ENCODE assay signal across 25 cellular contexts in genomic region chr10:91987397-91988037, GRCh38.
DNase-seq lines count a peak whose midpoint lies in the region; ATAC-seq, FAIRE-seq and TF ChIP-seq lines count a peak whose summit lies in the region.
"Had no signal": no experiment of that assay in that cellular context is flagged by ENCODE, and none has a peak within 500 bp of the region (broad histone marks: within the 10 kb centered on the region; RNA-seq: fewer than 3 reads in every experiment).

No MANE protein-coding gene starts in this region.

- intact Hi-C loops in CD4-positive, alpha-beta memory T cell (cut with micrococcal nuclease), result no loop called here
- intact Hi-C loops in left lung (cut with DNase I), result no loop called here
- intact Hi-C loops in aorta (cut with DNase I), result no loop called here

- ATAC-seq in activated naive CD8-positive, alpha-beta T cell treated with anti-CD3 and anti-CD28 coated beads, Interleukin-2, amount 50 U/mL, for 24 hours, result no peak
- ATAC-seq in left lung, result peak; percentile 56
- no peak for ATAC-seq in aorta (ENCODE audit: low FRiP score)
- ATAC-seq: foreskin keratinocyte had no signal

- no peak for TF ChIP-seq POLR2A in H54 (IDR thresholded peaks at IDR 0.05; ENCODE audit: low read depth, low read length)

- no peaks in the 10 kb centered on the region for H3K9me3 ChIP-seq in CD4-positive, alpha-beta memory T cell (ENCODE audit: control insufficient read depth in 1 of 2, low read length in 2 of 2)
- H3K9me3 ChIP-seq in left lung (no peaks in the 10 kb centered on the region), aorta (ENCODE audit: control insufficient read depth, low read length) (no peaks in the 10 kb centered on the region), endodermal cell (ENCODE audit: control insufficient read depth, low read length) (no peaks in the 10 kb centered on the region)
- H3K9me3 ChIP-seq: transverse colon had no signal

- no peaks in the 10 kb centered on the region for H3K27me3 Mint-ChIP-seq in CD4-positive, alpha-beta memory T cell
- H3K27me3 Mint-ChIP-seq in activated naive CD8-positive, alpha-beta T cell treated with anti-CD3 and anti-CD28 coated beads, Interleukin-2, amount 50 U/mL, for 24 hours, result no peaks in the 10 kb centered on the region
- H3K27me3 Mint-ChIP-seq in endodermal cell (ENCODE audit: insufficient read depth), result no peaks in the 10 kb centered on the region
- H3K27me3 Mint-ChIP-seq: activated B cell treated with CpG ODN at 0.5 μM for 24 hours; activated CD4-positive, alpha-beta memory T cell treated with anti-CD3 and anti-CD28 coated beads, Interleukin-2, amount 10 ng/mL, durations not matched to agents 7 days and 5 days; CD4-positive, CD25-positive, alpha-beta regulatory T cell had no signal

- H3K27ac Mint-ChIP-seq in CD4-positive, alpha-beta memory T cell, result peak overlapping the region in 5 of 7 donors; percentile 8 to 65 (median 41)
- peak overlapping the region; percentile 34 for H3K27ac Mint-ChIP-seq in activated naive CD8-positive, alpha-beta T cell treated with anti-CD3 and anti-CD28 coated beads, Interleukin-2, amount 50 U/mL, for 24 hours
- H3K27ac Mint-ChIP-seq in endodermal cell, result no peak overlapping the region
- H3K27ac Mint-ChIP-seq: activated B cell treated with CpG ODN at 0.5 μM for 24 hours; activated CD4-positive, alpha-beta memory T cell treated with anti-CD3 and anti-CD28 coated beads, Interleukin-2, amount 10 ng/mL, durations not matched to agents 7 days and 5 days; mesothelial cell of epicardium; nephron had no signal

- no peaks in the 10 kb centered on the region for H3K9me3 Mint-ChIP-seq in CD4-positive, alpha-beta memory T cell
- no peaks in the 10 kb centered on the region for H3K9me3 Mint-ChIP-seq in activated naive CD8-positive, alpha-beta T cell treated with anti-CD3 and anti-CD28 coated beads, Interleukin-2, amount 50 U/mL, for 24 hours
- H3K9me3 Mint-ChIP-seq in endodermal cell, result no peaks in the 10 kb centered on the region
- H3K9me3 Mint-ChIP-seq: activated B cell treated with CpG ODN at 0.5 μM for 24 hours; CD4-positive, CD25-positive, alpha-beta regulatory T cell; nephron had no signal

- no peaks in the 10 kb centered on the region for H3K4me1 ChIP-seq in CD4-positive, alpha-beta memory T cell (ENCODE audit: insufficient read depth, low read length)
- H3K4me1 ChIP-seq in left lung, result no peaks in the 10 kb centered on the region
- H3K4me1 ChIP-seq in aorta (ENCODE audit: control insufficient read depth in 1 of 2, insufficient read depth in 2 of 2, low read length in 2 of 2), result no peaks in the 10 kb centered on the region
- H3K4me1 ChIP-seq in endodermal cell (ENCODE audit: control insufficient read depth, insufficient read depth, low read length), result no peaks in the 10 kb centered on the region
- H3K4me1 ChIP-seq: foreskin keratinocyte had no signal

- no peak overlapping the region for H3K27ac ChIP-seq in CD4-positive, alpha-beta memory T cell (ENCODE audit: low read depth, low read length)
- H3K27ac ChIP-seq in left lung (no peak overlapping the region), aorta (ENCODE audit: low read depth in 1 of 2, low read length in 2 of 2) (no peak overlapping the region), endodermal cell (ENCODE audit: low read depth, low read length) (no peak overlapping the region)
- H3K27ac ChIP-seq: dorsolateral prefrontal cortex, epithelial cell of prostate, foreskin keratinocyte, transverse colon had no signal

- no peak for DNase-seq in CD4-positive, alpha-beta memory T cell
- DNase-seq in H54 (ENCODE audit: insufficient read length, low spot score) (no peak), left lung (no peak), aorta (no peak), endodermal cell (no peak), ecto neural progenitor cell (ENCODE audit: low spot score) (no peak)
- DNase-seq in activated naive CD8-positive, alpha-beta T cell treated with anti-CD3 and anti-CD28 coated beads, Interleukin-2, amount 50 U/mL, for 24 hours, result no peak
- DNase-seq: activated B cell treated with CpG ODN at 0.5 μM for 24 hours; activated CD4-positive, alpha-beta memory T cell treated with anti-CD3 and anti-CD28 coated beads, Interleukin-2, amount 10 ng/mL, durations not matched to agents 7 days and 5 days; activated naive CD4-positive, alpha-beta T cell; activated T-cell treated with anti-CD3 and anti-CD28 coated beads for 4 hours; anterior cingulate cortex; CD4-positive, CD25-positive, alpha-beta regulatory T cell; dorsolateral prefrontal cortex; EL; foreskin keratinocyte; NCI-H1436; NCI-H446; OCI-M1; T-helper 9 cell; transverse colon had no signal

- no peaks in the 10 kb centered on the region for H3K27me3 ChIP-seq in CD4-positive, alpha-beta memory T cell (ENCODE audit: insufficient read depth, low read length)
- H3K27me3 ChIP-seq in left lung (no peaks in the 10 kb centered on the region), aorta (ENCODE audit: control insufficient read depth in 1 of 2, insufficient read depth in 2 of 2, low read length in 1 of 2) (no peaks in the 10 kb centered on the region), endodermal cell (ENCODE audit: control insufficient read depth, insufficient read depth, low read length, poor library complexity, severe bottlenecking) (no peaks in the 10 kb centered on the region)
- H3K27me3 ChIP-seq: dorsolateral prefrontal cortex, foreskin keratinocyte, transverse colon had no signal

- POLR2A ChIA-PET in CD4-positive, alpha-beta memory T cell (lab: Charles Lee; ENCODE audit: partially characterized antibody), result no interaction called here

- CTCF ChIA-PET in CD4-positive, alpha-beta memory T cell (lab: Charles Lee; ENCODE audit: partially characterized antibody), result no interaction called here

- 93 to 96% methylated on average over 8 of the region's 8 CpGs for WGBS in aorta, 2 donors
- WGBS in endodermal cell (ENCODE audit: insufficient coverage in 1 of 2, insufficient read length in 1 of 2), 2 experiments, result 96 to 97% methylated on average over 6 to 8 of the region's 8 CpGs

- peaks cover 15% of the 10 kb centered on the region for H3K36me3 ChIP-seq in CD4-positive, alpha-beta memory T cell (ENCODE audit: insufficient read depth, low read length)
- H3K36me3 ChIP-seq in left lung, result peaks cover 2 to 60% of the 10 kb centered on the region in 2 donors
- H3K36me3 ChIP-seq in aorta (ENCODE audit: control insufficient read depth in 1 of 2, insufficient read depth in 2 of 2, low read length in 1 of 2), result peaks cover 0 to 3% of the 10 kb centered on the region in 2 donors
- peaks cover 84% of the 10 kb centered on the region for H3K36me3 ChIP-seq in endodermal cell (ENCODE audit: control insufficient read depth, insufficient read depth, low read length)

- no peak overlapping the region for H3K4me3 Mint-ChIP-seq in CD4-positive, alpha-beta memory T cell
- H3K4me3 Mint-ChIP-seq in activated naive CD8-positive, alpha-beta T cell treated with anti-CD3 and anti-CD28 coated beads, Interleukin-2, amount 50 U/mL, for 24 hours, result no peak overlapping the region
- no peak overlapping the region for H3K4me3 Mint-ChIP-seq in endodermal cell
- H3K4me3 Mint-ChIP-seq: activated B cell treated with CpG ODN at 0.5 μM for 24 hours; activated CD4-positive, alpha-beta memory T cell treated with anti-CD3 and anti-CD28 coated beads, Interleukin-2, amount 10 ng/mL, durations not matched to agents 7 days and 5 days; CD4-positive, CD25-positive, alpha-beta regulatory T cell; mesothelial cell of epicardium; nephron had no signal

- no peak overlapping the region for H3K4me3 ChIP-seq in CD4-positive, alpha-beta memory T cell (ENCODE audit: low read length in 2 of 2)
- H3K4me3 ChIP-seq in left lung (no peak overlapping the region), aorta (ENCODE audit: low read length in 2 of 2) (no peak overlapping the region), endodermal cell (ENCODE audit: low read length) (no peak overlapping the region)
- H3K4me3 ChIP-seq: dorsolateral prefrontal cortex, transverse colon had no signal

- H3K9ac ChIP-seq in endodermal cell (ENCODE audit: extremely low read depth, low read length, poor library complexity, severe bottlenecking), result no peak overlapping the region

- H3K36me3 Mint-ChIP-seq in CD4-positive, alpha-beta memory T cell, result peaks cover 62 to 72% of the 10 kb centered on the region in 2 donors
- H3K36me3 Mint-ChIP-seq in activated naive CD8-positive, alpha-beta T cell treated with anti-CD3 and anti-CD28 coated beads, Interleukin-2, amount 50 U/mL, for 24 hours (ENCODE audit: low read depth), result peaks cover 67% of the 10 kb centered on the region
- H3K36me3 Mint-ChIP-seq in endodermal cell (ENCODE audit: low read depth), result peaks cover 74% of the 10 kb centered on the region

- peak; percentile 11 for FAIRE-seq in H54 (lab: Jason Lieb, UNC)
- FAIRE-seq: GM12892 had no signal

- TF ChIP-seq CTCF in left lung (IDR thresholded peaks at IDR 0.05) (no peak), endodermal cell (conservative IDR thresholded peaks at IDR 0.05) (no peak)

- peaks cover 9 to 32% (median 19%) of the 10 kb centered on the region in 4 donors for H3K4me1 Mint-ChIP-seq in CD4-positive, alpha-beta memory T cell
- peaks cover 29% of the 10 kb centered on the region for H3K4me1 Mint-ChIP-seq in activated naive CD8-positive, alpha-beta T cell treated with anti-CD3 and anti-CD28 coated beads, Interleukin-2, amount 50 U/mL, for 24 hours
- no peaks in the 10 kb centered on the region for H3K4me1 Mint-ChIP-seq in endodermal cell
- H3K4me1 Mint-ChIP-seq: activated B cell treated with CpG ODN at 0.5 μM for 24 hours, mesothelial cell of epicardium, nephron had no signal
